8 cellular contexts compared by ENCODE assay signal in genomic region chr10:91220954-91221696, GRCh38. TPM values are rescaled to one million over a fixed set of nuclear protein-coding genes. Genes with fewer than 3 reads are reported as not detected.
DNase-seq lines count a peak whose midpoint lies in the region; ATAC-seq, FAIRE-seq and TF ChIP-seq lines count a peak whose summit lies in the region.

No MANE protein-coding gene starts in this region.

- ATAC-seq in A549 (peak; percentile 67 to 77), HG02973 (IDR thresholded peaks at IDR 0.05; ENCODE audit: unreplicated experiment) (peak; percentile 21), left lung (peak; percentile 59), GM21367 (IDR thresholded peaks at IDR 0.05; ENCODE audit: unreplicated experiment) (no peak)
- ATAC-seq in stimulated activated naive B cell treated with anti-CD40 and anti-IgM and Interleukin-4, amounts not matched to agents 10 μg/mL and 1 μg/mL and 100 μg/mL, for 72 hours (replicated peaks) = peak; percentile 52 to 56

- peak overlapping the region; percentile 90 to 92 for H3K4me3 Mint-ChIP-seq in stimulated activated naive B cell treated with anti-CD40 and anti-IgM and Interleukin-4, amounts not matched to agents 10 μg/mL and 1 μg/mL and 100 μg/mL, for 72 hours

- peaks cover 17 to 42% of the 10 kb centered on the region in 2 donors for H3K36me3 Mint-ChIP-seq in stimulated activated naive B cell treated with anti-CD40 and anti-IgM and Interleukin-4, amounts not matched to agents 10 μg/mL and 1 μg/mL and 100 μg/mL, for 72 hours

- POLR2A ChIA-PET in A549 (lab: Yijun Ruan, JAX) = interaction anchor here (1.9 kb wide), 1 partner anchor 58 kb away, joined by 7 read pairs; no protein-coding TSS in a partner anchor

- TF ChIP-seq POLR2A in A549 (IDR thresholded peaks at IDR 0.05; ENCODE audit: low read length) = no peak

- WGBS in A549 (ENCODE audit: missing lambda C conversion rate) = 8% methylated on average over 22 of the region's 40 CpGs

- H3K9ac ChIP-seq in colonic mucosa (ENCODE audit: low read depth in 2 of 2, low read length in 2 of 2) = peak overlapping the region; percentile 86 to 90

- H3K4me1 Mint-ChIP-seq in stimulated activated naive B cell treated with anti-CD40 and anti-IgM and Interleukin-4, amounts not matched to agents 10 μg/mL and 1 μg/mL and 100 μg/mL, for 72 hours = peaks cover 35 to 65% of the 10 kb centered on the region in 2 donors

- H3K9me3 Mint-ChIP-seq in stimulated activated naive B cell treated with anti-CD40 and anti-IgM and Interleukin-4, amounts not matched to agents 10 μg/mL and 1 μg/mL and 100 μg/mL, for 72 hours = no peaks in the 10 kb centered on the region

- H3K36me3 ChIP-seq in colonic mucosa = no peaks in the 10 kb centered on the region
- H3K36me3 ChIP-seq in left lung = no peaks in the 10 kb centered on the region

- H3K27me3 Mint-ChIP-seq in stimulated activated naive B cell treated with anti-CD40 and anti-IgM and Interleukin-4, amounts not matched to agents 10 μg/mL and 1 μg/mL and 100 μg/mL, for 72 hours = no peaks in the 10 kb centered on the region

- H3K27ac ChIP-seq in A549 (peak overlapping the region; percentile 86 to 94), colonic mucosa (peak overlapping the region; percentile 96), left lung (peak overlapping the region; percentile 91 to 97)

- intact Hi-C loops in colonic mucosa (cut with DNase I) = no loop called here
- intact Hi-C loops in left lung (cut with DNase I) = no loop called here

- TF ChIP-seq RAD21 in A549 (conservative IDR thresholded peaks at IDR 0.05 in 1 of 2, IDR thresholded peaks at IDR 0.05 in 1 of 2) = 0 out of 5 replicates have a peak, but pooled peaks of 1 of the 2 experiments have one; percentile 3

- FAIRE-seq in A549 (lab: Jason Lieb, UNC) = no peak

- H3K4me3 ChIP-seq in A549 (peak overlapping the region; percentile 85), GM12865 (ENCODE audit: low read depth, low read length) (peak overlapping the region; percentile 72), colonic mucosa (peak overlapping the region; percentile 89), left lung (peak overlapping the region; percentile 88 to 89)

- H3K4me1 ChIP-seq in A549 (peaks cover 18% of the 10 kb centered on the region; the same call in 2 of the 3 replicates), colonic mucosa (peaks cover 13% of the 10 kb centered on the region), left lung (peaks cover 8 to 45% of the 10 kb centered on the region in 2 donors)

- TF ChIP-seq CTCF in A549 (IDR thresholded peaks at IDR 0.05) = no peak; the same call in 2 of the 3 replicates
- TF ChIP-seq CTCF in GM12865 (IDR thresholded peaks at IDR 0.05; ENCODE audit: insufficient read depth, low read depth, low read length, missing control alignments) = no peak
- no peak for TF ChIP-seq CTCF in colonic mucosa (IDR thresholded peaks at IDR 0.05)
- no peak for TF ChIP-seq CTCF in left lung (IDR thresholded peaks at IDR 0.05)

- H3K9me3 ChIP-seq in A549 = no peaks in the 10 kb centered on the region
- no peaks in the 10 kb centered on the region for H3K9me3 ChIP-seq in colonic mucosa
- no peaks in the 10 kb centered on the region for H3K9me3 ChIP-seq in left lung

- H3K4me2 ChIP-seq in A549 = peak overlapping the region; percentile 96

- peak overlapping the region; percentile 92 for H3K27ac Mint-ChIP-seq in stimulated activated naive B cell treated with anti-CD40 and anti-IgM and Interleukin-4, amounts not matched to agents 10 μg/mL and 1 μg/mL and 100 μg/mL, for 72 hours

- DNase-seq in A549 (ENCODE audit: low read depth in 1 of 2, low spot score in 1 of 2) (peak; percentile 28 to 46), GM12865 (ENCODE audit: low read depth) (peak; percentile 54), RPMI7951 (ENCODE audit: low read depth) (peak; percentile 20), colonic mucosa (peak; percentile 53), left lung (peak in 1 of 2 donors; percentile 37)
- DNase-seq in stimulated activated naive B cell treated with anti-CD40 and anti-IgM and Interleukin-4, amounts not matched to agents 10 μg/mL and 1 μg/mL and 100 μg/mL, for 72 hours = no peak

- CTCF ChIA-PET in A549 (lab: Yijun Ruan, JAX) = interaction anchor here (1.3 kb wide), 1 partner anchor 11 kb away, joined by 4 read pairs; no protein-coding TSS in a partner anchor

- TF ChIP-seq EP300 in A549 (IDR thresholded peaks at IDR 0.05) = no peak

- H3K27me3 ChIP-seq in colonic mucosa (no peaks in the 10 kb centered on the region), left lung (no peaks in the 10 kb centered on the region)

TF ChIP-seq in A549, 52 proteins besides CTCF, POLR2A, EP300 and RAD21:
- peak; percentile 14; the same call in 1 of the 2 replicates for TF ChIP-seq PHF8 (IDR thresholded peaks at IDR 0.05; ENCODE audit: borderline replicate concordance, low read depth)
- TF ChIP-seq RNF2 (IDR thresholded peaks at IDR 0.05; ENCODE audit: borderline replicate concordance, low read depth) = no peak
- 0 out of 2 replicates have a peak, but pooled peaks have one; percentile 6 for TF ChIP-seq ZC3H11A (IDR thresholded peaks at IDR 0.05)

RNA-seq across cellular contexts. Expression of gene PCGF5, which starts 0.7 kb away (rescaled TPM):
- polyA plus RNA-seq in A549 (2011; rRNA removed) (37.9 and 39.9 TPM in 2 replicates), A549 (2017; fragmentation: RNase III; extraction: RNeasy Plus Mini Kit Qiagen cat#74134 plus additional on column Dnase treatment) (26.3 to 29.2 TPM (median 28.5 TPM) in 3 replicates)
- polyA plus RNA-seq in A549 (2012; cell fraction: cytosol; rRNA removed) = 25.8 and 29.5 TPM in 2 replicates
- 9.1 and 15.0 TPM in 2 replicates for polyA plus RNA-seq in A549 (2012; cell fraction: nucleus; rRNA removed)
- 23.8 and 27.4 TPM in 2 replicates for polyA minus RNA-seq in A549 (2011; rRNA and poly(A)+ RNA removed)
- 29.5 and 31.8 TPM in 2 replicates for total RNA-seq in RPMI7951 (2014; rRNA removed; shearing (Covaris generic))
- total RNA-seq in colonic mucosa (10 to 100 TPM; 48.7 to 71.7 TPM), left lung (10 to 100 TPM; 33.3 to 47.2 TPM)
